ENCODE assay signal across 22 cellular contexts in genomic region chr18:24071029-24071428, GRCh38.
"Had no signal": no experiment of that assay in that cellular context is flagged by ENCODE, and none has a peak within 500 bp of the region (broad histone marks: within the 10 kb centered on the region; RNA-seq: fewer than 3 reads in every experiment).

No MANE protein-coding gene starts in this region.

- ATAC-seq: activated CD4-positive, alpha-beta T cell treated with anti-CD3 and anti-CD28 coated beads for 36 hours; activated T-cell treated with anti-CD3 and anti-CD28 coated beads, Interleukin-2, amount 50 U/mL, for 4 hours; effector memory CD8-positive, alpha-beta T cell; esophagus mucosa; naive thymus-derived CD8-positive, alpha-beta T cell had no signal

- DNase-seq: activated B cell treated with CpG ODN at 0.5 μM for 24 hours; activated CD4-positive, alpha-beta T cell treated with anti-CD3 and anti-CD28 coated beads for 36 hours; activated CD4-positive, alpha-beta T cell treated with anti-CD3 and anti-CD28 coated beads, Interleukin-2, amount 50 U/mL, for 4 hours; activated CD8-positive, alpha-beta memory T cell treated with anti-CD3 and anti-CD28 coated beads for 24 hours; activated CD8-positive, alpha-beta memory T cell treated with anti-CD3 and anti-CD28 coated beads, Interleukin-2, amount 50 U/mL, for 48 hours; activated naive CD4-positive, alpha-beta T cell treated with Interleukin-2 at 50 U/mL for 16 hours; activated naive CD8-positive, alpha-beta T cell treated with anti-CD3 and anti-CD28 coated beads for 36 hours; activated T-cell treated with anti-CD3 and anti-CD28 coated beads, Interleukin-2, amount 50 U/mL, for 4 hours; central memory CD4-positive, alpha-beta T cell; colonic mucosa; dorsolateral prefrontal cortex; effector memory CD8-positive, alpha-beta T cell; glutamatergic neuron; immature natural killer cell; left lung; naive thymus-derived CD8-positive, alpha-beta T cell; posterior cingulate gyrus; sigmoid colon; stimulated activated CD4-positive, alpha-beta T cell treated with anti-CD3 and anti-CD28 coated beads, Interleukin-4, amount 100 ng/mL, for 1 hour; stimulated activated naive CD4-positive, alpha-beta T cell; testis had no signal
